Comparison of ENCODE assay signal across 11 cellular contexts in the genomic region with DNA sequence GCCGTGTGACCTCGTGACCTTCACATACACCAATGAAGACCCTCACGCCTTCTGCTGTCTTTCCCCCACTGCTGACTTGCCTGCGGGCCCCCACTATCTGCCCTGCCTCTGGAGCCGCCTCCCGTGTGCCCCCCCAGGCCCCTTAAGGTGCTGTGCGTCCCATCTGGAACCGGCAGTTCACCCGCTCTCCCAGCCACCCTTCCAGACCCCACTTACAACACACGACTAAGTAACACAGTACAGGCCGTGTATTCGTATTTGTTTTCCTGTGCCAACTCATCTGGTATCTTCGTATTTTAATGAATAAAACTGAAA. TPM values are rescaled to one million over a fixed set of nuclear protein-coding genes. Genes with fewer than 3 reads are reported as not detected.
DNase-seq lines count a peak whose midpoint lies in the region; ATAC-seq and TF ChIP-seq lines count a peak whose summit lies in the region.
"Had no signal": no experiment of that assay in that cellular context is flagged by ENCODE, and none has a peak within 500 bp of the region (broad histone marks: within the 10 kb centered on the region; RNA-seq: fewer than 3 reads in every experiment).

No MANE protein-coding gene starts in this region.

- no TSS peak for BruUV-seq in PC-9 (replicated peaks; lab: Mats Ljungman, UMichigan)

- TF ChIP-seq POLR2A in esophagus squamous epithelium (IDR thresholded peaks at IDR 0.05) (no peak), transverse colon (IDR thresholded peaks at IDR 0.05) (no peak)

- TF ChIP-seq EP300 in transverse colon (IDR thresholded peaks at IDR 0.05; ENCODE audit: low read depth) = no peak

- H3K27me3 ChIP-seq in PC-9 (ENCODE audit: insufficient read depth, low read depth) = no peaks in the 10 kb centered on the region
- peaks cover 0 to 29% (median 0%) of the 10 kb centered on the region in 4 donors for H3K27me3 ChIP-seq in esophagus squamous epithelium
- H3K27me3 ChIP-seq in transverse colon = no peaks in the 10 kb centered on the region

- in situ Hi-C loops in transverse colon (cut with MboI; ENCODE audit: low pct_ligation_motif_present in 1 of 4, low pct_unique_long_range_greater_than_20kb in 1 of 4, low sequenced_read_pairs in 3 of 4) = no loop called here

- H3K4me1 ChIP-seq in PC-9 (replicated peaks; ENCODE audit: insufficient read depth) (peaks cover 40% of the 10 kb centered on the region), esophagus squamous epithelium (peaks cover 0 to 38% (median 14%) of the 10 kb centered on the region in 3 donors), transverse colon (peaks cover 3 to 30% (median 22%) of the 10 kb centered on the region in 4 donors)

- no peak for DNase-seq in activated naive CD4-positive, alpha-beta T cell treated with anti-CD3 and anti-CD28 coated beads for 36 hours
- DNase-seq in activated naive CD4-positive, alpha-beta T cell (lab: John Stamatoyannopoulos, UW) = no peak
- DNase-seq in PC-9 (no peak), esophagus squamous epithelium (lab: John Stamatoyannopoulos, UW) (no peak), transverse colon (no peak), NCI-H2107 treated with DMSO at 0.1 percent for 48 hours (lab: John Stamatoyannopoulos, UW; ENCODE audit: unreplicated experiment) (no peak)
- DNase-seq in stimulated activated naive CD4-positive, alpha-beta T cell treated with Interleukin-2 at 50 U/mL for 16 hours (lab: John Stamatoyannopoulos, UW) = no peak
- DNase-seq: erythroblast, right cardiac atrium, SW 1271 had no signal

- no peaks in the 10 kb centered on the region for H3K9me2 ChIP-seq in PC-9 (ENCODE audit: insufficient read depth)

- H2AFZ ChIP-seq in PC-9 = no peak overlapping the region

- no peak for ATAC-seq in GM21515 (IDR thresholded peaks at IDR 0.05; ENCODE audit: unreplicated experiment)

- H3K4me3 ChIP-seq in PC-9 = no peak overlapping the region
- H3K4me3 ChIP-seq in esophagus squamous epithelium = peak overlapping the region in 2 of 4 donors; percentile 5 to 55
- no peak overlapping the region for H3K4me3 ChIP-seq in transverse colon

- peaks cover 21% of the 10 kb centered on the region for H3K36me3 ChIP-seq in PC-9 (ENCODE audit: low read depth)
- peaks cover 15 to 48% (median 20%) of the 10 kb centered on the region in 3 donors for H3K36me3 ChIP-seq in esophagus squamous epithelium
- peaks cover 0 to 33% (median 14%) of the 10 kb centered on the region in 4 donors for H3K36me3 ChIP-seq in transverse colon

- TF ChIP-seq CTCF in PC-9 (conservative IDR thresholded peaks at IDR 0.05) (no peak), esophagus squamous epithelium (IDR thresholded peaks at IDR 0.05) (no peak), transverse colon (IDR thresholded peaks at IDR 0.05) (no peak)

- H3K79me2 ChIP-seq in PC-9 (ENCODE audit: low read depth) = no peaks in the 10 kb centered on the region

- POLR2A ChIA-PET in PC-9 (lab: Charles Lee; ENCODE audit: unreplicated experiment) = no interaction called here

- peaks cover 16% of the 10 kb centered on the region for H3K36me3 Mint-ChIP-seq in activated naive CD4-positive, alpha-beta T cell treated with anti-CD3 and anti-CD28 coated beads for 36 hours (ENCODE audit: low read depth)

- 17 to 21% methylated on average over 9 to 12 of the region's 13 CpGs for WGBS in esophagus squamous epithelium, 2 donors
- 35 to 57% methylated on average over 9 to 13 of the region's 13 CpGs for WGBS in transverse colon (ENCODE audit: low coverage in 1 of 2), 2 donors

- CTCF ChIA-PET in activated naive CD4-positive, alpha-beta T cell treated with anti-CD3 and anti-CD28 coated beads for 36 hours (lab: Charles Lee) = no interaction called here
- CTCF ChIA-PET in PC-9 (lab: Charles Lee) = interaction anchor here (0.6 kb wide), 1 partner anchor 164 kb away, joined by 3 read pairs; no protein-coding TSS in a partner anchor

- H3K9me3 Mint-ChIP-seq in activated naive CD4-positive, alpha-beta T cell treated with anti-CD3 and anti-CD28 coated beads for 36 hours = no peaks in the 10 kb centered on the region

- H3K4me2 ChIP-seq in PC-9 = peak overlapping the region; percentile 70

- peak overlapping the region; percentile 58 for H3K4me3 Mint-ChIP-seq in activated naive CD4-positive, alpha-beta T cell treated with anti-CD3 and anti-CD28 coated beads for 36 hours

- no peaks in the 10 kb centered on the region for H4K20me1 ChIP-seq in PC-9 (ENCODE audit: insufficient read depth)

- no peaks in the 10 kb centered on the region for H3K27me3 Mint-ChIP-seq in activated naive CD4-positive, alpha-beta T cell treated with anti-CD3 and anti-CD28 coated beads for 36 hours (ENCODE audit: low read depth)

- H3K27ac ChIP-seq in PC-9 (peak overlapping the region; percentile 21), esophagus squamous epithelium (peak overlapping the region in 3 of 4 donors; percentile 29 to 75 (median 75)), transverse colon (peak overlapping the region; percentile 83 to 89 (median 85))

- H3K4me1 Mint-ChIP-seq in activated naive CD4-positive, alpha-beta T cell treated with anti-CD3 and anti-CD28 coated beads for 36 hours (ENCODE audit: low read depth) = peaks cover 57% of the 10 kb centered on the region

- peaks cover 39% of the 10 kb centered on the region for H3F3A ChIP-seq in PC-9 (ENCODE audit: insufficient read depth, low read depth)

- intact Hi-C loops in activated naive CD4-positive, alpha-beta T cell treated with anti-CD3 and anti-CD28 coated beads for 36 hours (cut with micrococcal nuclease) = loop anchor here (1.0 to 10.0 kb wide), 7 partner anchors 21 to 924 kb away; a partner anchor contains a TSS
- intact Hi-C loops in PC-9 (cut with micrococcal nuclease; ENCODE audit: unreplicated experiment) (loop anchor here (1.0 kb wide), 1 partner anchor 11 kb away; no protein-coding TSS in a partner anchor), esophagus squamous epithelium (cut with DNase I) (no loop called here), transverse colon (cut with DNase I; ENCODE audit: low total_unique reads) (no loop called here)

- H3K9me3 ChIP-seq in PC-9 (ENCODE audit: insufficient read depth, low read depth) (peaks cover 3% of the 10 kb centered on the region; the same call in 1 of the 2 replicates), esophagus squamous epithelium (no peaks in the 10 kb centered on the region), transverse colon (no peaks in the 10 kb centered on the region)

- H3K27ac Mint-ChIP-seq in activated naive CD4-positive, alpha-beta T cell treated with anti-CD3 and anti-CD28 coated beads for 36 hours = peak overlapping the region; percentile 92

RNA-seq across cellular contexts. Expression of a gene that starts 21.7 kb away (rescaled TPM):
- 10 to 100 TPM; 10.1 to 13.1 TPM for total RNA-seq in activated naive CD4-positive, alpha-beta T cell treated with anti-CD3 and anti-CD28 coated beads for 36 hours
- 0.74 and 2.2 TPM in 2 replicates for total RNA-seq in PC-9 (2021)
- total RNA-seq in esophagus squamous epithelium = 1 to 10 TPM in 1 of 4 donors, under 1 TPM in 2, not detected in 1; 0.19 to 9.5 (median 0.31) TPM
- not detected for total RNA-seq in transverse colon
- total RNA-seq: right cardiac atrium had no signal

RNA-seq across cellular contexts. Expression of a gene that starts 28.4 kb away (rescaled TPM):
- 10 to 100 TPM; 48.0 to 48.5 TPM for total RNA-seq in activated naive CD4-positive, alpha-beta T cell treated with anti-CD3 and anti-CD28 coated beads for 36 hours
- 260 and 266 TPM in 2 replicates for total RNA-seq in PC-9 (2021)
- 10 to 100 TPM; 42.8 to 75.2 (median 65.1) TPM for total RNA-seq in esophagus squamous epithelium
- total RNA-seq in transverse colon = 100 to 1,000 TPM in 2 of 4 donors, 10 to 100 TPM in 2; 78.0 to 143 (median 104) TPM

Comparison
In these comparisons a context has a peak if more than half of its experiments do, and no peak if none do; other contexts are left out.
1. H3K27ac ChIP-seq: peak in every context shown above with its lines; median percentile 85 in transverse colon; 75 in esophagus squamous epithelium; 21 in PC-9.
2. intact Hi-C loops: an anchor here in activated naive CD4-positive, alpha-beta T cell treated with anti-CD3 and anti-CD28 coated beads for 36 hours (1.0 to 10.0 kb wide) and PC-9 (1.0 kb wide); none called in esophagus squamous epithelium and transverse colon.